Comparison of ENCODE assay signal across 8 cellular contexts in genomic region chr9:83955985-83956287, GRCh38. TPM values are rescaled to one million over a fixed set of nuclear protein-coding genes. Genes with fewer than 3 reads are reported as not detected.
DNase-seq lines count a peak whose midpoint lies in the region; ATAC-seq and TF ChIP-seq lines count a peak whose summit lies in the region.

No MANE protein-coding gene starts in this region.

- no TSS peak for BruUV-seq in MCF 10A (replicated peaks; lab: Mats Ljungman, UMichigan)

- TF ChIP-seq CTCF in breast epithelium (IDR thresholded peaks at IDR 0.05): no peak
- TF ChIP-seq CTCF in MCF 10A (IDR thresholded peaks at IDR 0.05; ENCODE audit: unreplicated experiment): no peak
- no peak for TF ChIP-seq CTCF in osteoblast (IDR thresholded peaks at IDR 0.05; ENCODE audit: extremely low read depth, low read depth, low read length)

- H3K9me3 ChIP-seq in breast epithelium: no peaks in the 10 kb centered on the region
- no peaks in the 10 kb centered on the region for H3K9me3 ChIP-seq in SJCRH30 (replicated peaks)
- H3K9me3 ChIP-seq in osteoblast (ENCODE audit: low read depth, low read length): no peaks in the 10 kb centered on the region

- intact Hi-C loops in breast epithelium (cut with DNase I; ENCODE audit: low total_unique reads) (no loop called here), MCF 10A (cut with micrococcal nuclease) (no loop called here)

- peak overlapping the region; percentile 99 for H2AFZ ChIP-seq in osteoblast (ENCODE audit: low read length)

- H3K4me1 Mint-ChIP-seq in MCF 10A (ENCODE audit: insufficient read depth, unreplicated experiment): no peaks in the 10 kb centered on the region

- H3K27ac ChIP-seq in breast epithelium (peak overlapping the region; percentile 90 to 91), SJCRH30 (peak overlapping the region; percentile 60), epithelial cell of prostate (peak overlapping the region; percentile 73), osteoblast (ENCODE audit: low read depth, low read length) (peak overlapping the region; percentile 71)

- H3K27me3 ChIP-seq in breast epithelium: no peaks in the 10 kb centered on the region
- H3K27me3 ChIP-seq in SJCRH30: no peaks in the 10 kb centered on the region; the same call in 1 of the 2 replicates
- H3K27me3 ChIP-seq in osteoblast (ENCODE audit: insufficient read depth, low read length): no peaks in the 10 kb centered on the region

- H3K36me3 ChIP-seq in breast epithelium: no peaks in the 10 kb centered on the region
- H3K36me3 ChIP-seq in SJCRH30: no peaks in the 10 kb centered on the region
- H3K36me3 ChIP-seq in osteoblast (ENCODE audit: insufficient read depth, low read length): peaks cover 13% of the 10 kb centered on the region

- POLR2A ChIA-PET in MCF 10A (lab: Yijun Ruan, JAX): no interaction called here

- no peak for ATAC-seq in GM21390 (IDR thresholded peaks at IDR 0.05; ENCODE audit: unreplicated experiment)
- ATAC-seq in GM18519 (IDR thresholded peaks at IDR 0.05; ENCODE audit: low FRiP score, unreplicated experiment): no peak

- CTCF ChIA-PET in MCF 10A (lab: Yijun Ruan, JAX): no interaction called here

- peak overlapping the region; percentile 74 for H3K4me2 ChIP-seq in osteoblast (ENCODE audit: insufficient read depth, low read length)

- no peak overlapping the region for H3K27ac Mint-ChIP-seq in MCF 10A (ENCODE audit: low read depth, unreplicated experiment)

- no peak overlapping the region for H3K4me3 Mint-ChIP-seq in MCF 10A (ENCODE audit: unreplicated experiment)

- no peaks in the 10 kb centered on the region for H3K9me3 Mint-ChIP-seq in MCF 10A (ENCODE audit: unreplicated experiment)

- no peaks in the 10 kb centered on the region for H3K36me3 Mint-ChIP-seq in MCF 10A (ENCODE audit: insufficient read depth, unreplicated experiment)

- peaks cover 9% of the 10 kb centered on the region for H3K79me2 ChIP-seq in osteoblast (ENCODE audit: insufficient read depth, low read length)

- H3K4me3 ChIP-seq in breast epithelium (peak overlapping the region; percentile 70 to 89 (median 77)), SJCRH30 (peak overlapping the region; percentile 61), osteoblast (ENCODE audit: insufficient read depth, low read length) (peak overlapping the region; percentile 83)

- no peaks in the 10 kb centered on the region for H4K20me1 ChIP-seq in osteoblast (ENCODE audit: insufficient read depth, low read length)

- no peak for DNase-seq in breast epithelium (ENCODE audit: low spot score in 2 of 2)
- DNase-seq in MCF 10A (ENCODE audit: unreplicated experiment): no peak
- peak in 1 of 2 experiments; percentile 15 for DNase-seq in SJCRH30
- DNase-seq in epithelial cell of prostate (ENCODE audit: low read depth, low spot score): no peak
- no peak for DNase-seq in osteoblast (ENCODE audit: insufficient read length, low spot score, missing footprints)
- DNase-seq in SHP77 treated with DMSO at 0.1 percent for 48 hours (lab: John Stamatoyannopoulos, UW): no peak

- H3K27me3 Mint-ChIP-seq in MCF 10A (ENCODE audit: insufficient read depth, unreplicated experiment): no peaks in the 10 kb centered on the region

- no peak for TF ChIP-seq POLR2A in breast epithelium (IDR thresholded peaks at IDR 0.05)

- H3K4me1 ChIP-seq in breast epithelium: no peaks in the 10 kb centered on the region
- peaks cover 13% of the 10 kb centered on the region for H3K4me1 ChIP-seq in SJCRH30
- peaks cover 8% of the 10 kb centered on the region for H3K4me1 ChIP-seq in osteoblast (ENCODE audit: insufficient read depth, low read length)

RNA-seq across cellular contexts. Expression of gene HNRNPK, which starts 24.1 kb away (rescaled TPM):
- total RNA-seq in breast epithelium (100 to 1,000 TPM; 462 to 657 (median 527) TPM), MCF 10A (2022) (825 and 951 TPM in 2 replicates), osteoblast (503 and 514 TPM in 2 replicates)
- total RNA-seq in SJCRH30 (2014; rRNA removed; shearing (Covaris generic)): 1,096 and 1,200 TPM in 2 replicates

RNA-seq across cellular contexts. Expression of gene RMI1, which starts 24.7 kb away (rescaled TPM):
- total RNA-seq in breast epithelium (1 to 10 TPM; 3.7 to 6.2 (median 6.1) TPM), MCF 10A (2022) (6.9 and 11.0 TPM in 2 replicates), osteoblast (6.2 and 8.0 TPM in 2 replicates)
- total RNA-seq in SJCRH30 (2014; rRNA removed; shearing (Covaris generic)): 10.9 and 11.1 TPM in 2 replicates

RNA-seq across cellular contexts. Expression of gene KIF27, which starts 34.7 kb away (rescaled TPM):
- total RNA-seq in breast epithelium: 10 to 100 TPM in 2 of 3 donors, 1 to 10 TPM in 1; 6.9 to 16.1 (median 11.5) TPM
- total RNA-seq in MCF 10A (2022): 9.4 and 10.0 TPM in 2 replicates
- 2.0 and 3.9 TPM in 2 replicates for total RNA-seq in SJCRH30 (2014; rRNA removed; shearing (Covaris generic))
- 6.2 TPM in 2 replicates for total RNA-seq in osteoblast
